Comparison of ENCODE assay signal across 14 cellular contexts in genomic region chr2:73602960-73603611, GRCh38. TPM values are rescaled to one million over a fixed set of nuclear protein-coding genes. Genes with fewer than 3 reads are reported as not detected.
DNase-seq lines count a peak whose midpoint lies in the region; ATAC-seq and TF ChIP-seq lines count a peak whose summit lies in the region.
"Not testable (repeated sequence)": the region's sequence is repeated elsewhere in the genome, so short reads cannot be mapped to it uniquely, and the experiment has no call there.
"Had no signal": no experiment of that assay in that cellular context is flagged by ENCODE, and none has a peak within 500 bp of the region (broad histone marks: within the 10 kb centered on the region; RNA-seq: fewer than 3 reads in every experiment).

No MANE protein-coding gene starts in this region.

- in situ Hi-C loops in Caki2 (cut with HindIII; ENCODE audit: low pct_unique_long_range_greater_than_20kb, low sequenced_read_pairs) = not testable (repeated sequence)

- not testable (repeated sequence) for H3K27me3 Mint-ChIP-seq in activated T-helper 1 cell treated with anti-CD3 and anti-CD28 coated beads, Interleukin-12 subunit alpha, Interleukin-12 subunit beta, Interleukin-2, Interleukin-4 antibody, amounts not matched to agents 30 ng/mL and 10 ng/mL and 1 ng/mL, durations not matched to agents 14 hours and 24 hours and 36 hours (ENCODE audit: insufficient read depth)

- peak overlapping the region; percentile 30 for H3K27ac Mint-ChIP-seq in activated T-helper 1 cell treated with anti-CD3 and anti-CD28 coated beads, Interleukin-12 subunit alpha, Interleukin-12 subunit beta, Interleukin-2, Interleukin-4 antibody, amounts not matched to agents 30 ng/mL and 10 ng/mL and 1 ng/mL, durations not matched to agents 14 hours and 24 hours and 36 hours

- ATAC-seq in GM18861 (IDR thresholded peaks at IDR 0.05; ENCODE audit: unreplicated experiment) (peak; percentile 73), GM21529 (IDR thresholded peaks at IDR 0.05; ENCODE audit: unreplicated experiment) (peak; percentile 71), HG02973 (IDR thresholded peaks at IDR 0.05; ENCODE audit: unreplicated experiment) (peak; percentile 64)

- intact Hi-C loops in activated T-helper 1 cell treated with anti-CD3 and anti-CD28 coated beads, Interleukin-12 subunit alpha, Interleukin-12 subunit beta, Interleukin-2, Interleukin-4 antibody, amounts not matched to agents 30 ng/mL and 10 ng/mL and 1 ng/mL, durations not matched to agents 14 hours and 24 hours and 36 hours (cut with micrococcal nuclease) = not testable (repeated sequence)

- peak; percentile 11 for TF ChIP-seq CTCF in choroid plexus epithelial cell (conservative IDR thresholded peaks at IDR 0.05; ENCODE audit: low read depth, low read length)

- DNase-seq in Caki2 (ENCODE audit: low read depth) (peak; percentile 9), HS-5 (ENCODE audit: low read depth) (peak; percentile 32), choroid plexus epithelial cell (ENCODE audit: low read depth) (peak; percentile 55), non-pigmented ciliary epithelial cell (ENCODE audit: low read depth) (peak; percentile 23)
- not testable (repeated sequence) for DNase-seq in activated T-helper 1 cell treated with anti-CD3 and anti-CD28 coated beads, Interleukin-12 subunit alpha, Interleukin-12 subunit beta, Interleukin-2, Interleukin-4 antibody, amounts not matched to agents 30 ng/mL and 10 ng/mL and 1 ng/mL, durations not matched to agents 14 hours and 24 hours and 36 hours (ENCODE audit: low spot score)

- not testable (repeated sequence) for H3K4me3 Mint-ChIP-seq in activated T-helper 1 cell treated with anti-CD3 and anti-CD28 coated beads, Interleukin-12 subunit alpha, Interleukin-12 subunit beta, Interleukin-2, Interleukin-4 antibody, amounts not matched to agents 30 ng/mL and 10 ng/mL and 1 ng/mL, durations not matched to agents 14 hours and 24 hours and 36 hours

- H3K4me1 Mint-ChIP-seq in activated T-helper 1 cell treated with anti-CD3 and anti-CD28 coated beads, Interleukin-12 subunit alpha, Interleukin-12 subunit beta, Interleukin-2, Interleukin-4 antibody, amounts not matched to agents 30 ng/mL and 10 ng/mL and 1 ng/mL, durations not matched to agents 14 hours and 24 hours and 36 hours (ENCODE audit: low read depth) = not testable (repeated sequence)

- H3K4me3 ChIP-seq in choroid plexus epithelial cell (ENCODE audit: low read depth, low read length) = not testable (repeated sequence)

- not testable (repeated sequence) for H3K9me3 Mint-ChIP-seq in activated T-helper 1 cell treated with anti-CD3 and anti-CD28 coated beads, Interleukin-12 subunit alpha, Interleukin-12 subunit beta, Interleukin-2, Interleukin-4 antibody, amounts not matched to agents 30 ng/mL and 10 ng/mL and 1 ng/mL, durations not matched to agents 14 hours and 24 hours and 36 hours

- not testable (repeated sequence) for H3K36me3 Mint-ChIP-seq in activated T-helper 1 cell treated with anti-CD3 and anti-CD28 coated beads, Interleukin-12 subunit alpha, Interleukin-12 subunit beta, Interleukin-2, Interleukin-4 antibody, amounts not matched to agents 30 ng/mL and 10 ng/mL and 1 ng/mL, durations not matched to agents 14 hours and 24 hours and 36 hours (ENCODE audit: low read depth)

RNA-seq across cellular contexts. Expression of gene NAT8, which starts 39.1 kb away (rescaled TPM):
- total RNA-seq in Caki2 (2014; rRNA removed; shearing (Covaris generic); ENCODE audit: low replicate concordance) = not detected in 2 replicates
- total RNA-seq in activated T-helper 1 cell treated with anti-CD3 and anti-CD28 coated beads, Interleukin-12 subunit alpha, Interleukin-12 subunit beta, Interleukin-2, Interleukin-4 antibody, amounts not matched to agents 30 ng/mL and 10 ng/mL and 1 ng/mL, durations not matched to agents 14 hours and 24 hours and 36 hours = not detected in 2 replicates
- total RNA-seq: A673; activated naive CD8-positive, alpha-beta T cell treated with anti-CD3 and anti-CD28 coated beads, Interleukin-2, amount 10 ng/mL, durations not matched to agents 7 days and 5 days; CD4-positive, alpha-beta T cell; lower lobe of right lung; PC-9; smooth muscle cell had no signal
